8 cellular contexts compared by ENCODE assay signal in genomic region chr17:7573324-7574080, GRCh38. TPM values are rescaled to one million over a fixed set of nuclear protein-coding genes. Genes with fewer than 3 reads are reported as not detected.
DNase-seq lines count a peak whose midpoint lies in the region; ATAC-seq and TF ChIP-seq lines count a peak whose summit lies in the region.

No MANE protein-coding gene starts in this region.

- H3K27me3 ChIP-seq in dorsolateral prefrontal cortex = no peaks in the 10 kb centered on the region

- POLR2A ChIA-PET in HEK293T (lab: Yijun Ruan, JAX) = interaction anchor here (0.6 to 6.3 kb wide), 10 partner anchors 11 to 133 kb away, joined by 3 to 40 read pairs (median 4); partner anchors contain the start of genes MPDU1, SAT2, SENP3 and TNFSF12

- no peak for TF ChIP-seq POLR2A in lower leg skin (IDR thresholded peaks at IDR 0.05)

- no peak for ATAC-seq in GM18520 (IDR thresholded peaks at IDR 0.05; ENCODE audit: unreplicated experiment)

- CTCF ChIA-PET in HEK293T (lab: Yijun Ruan, JAX) = no interaction called here

- intact Hi-C loops in dorsolateral prefrontal cortex (cut with DNase I) (loop anchor here (1.0 to 10.0 kb wide), 4 partner anchors 10 to 329 kb away; partner anchors contain the start of genes MPDU1 (in 2 of the 2), GABARAP (in 1 of the 2) and TP53 (in 1 of the 2)), lower leg skin (cut with DNase I; ENCODE audit: low total_unique reads) (loop anchor here (5.0 kb wide), 1 partner anchor 541 kb away; no protein-coding TSS in a partner anchor)

- 0 to 2% methylated on average over 51 of the region's 71 CpGs for WGBS in lower leg skin, 2 donors

- DNase-seq in COLO829 (ENCODE audit: low spot score) = peak; percentile 88
- DNase-seq in HEK293T (ENCODE audit: extremely low spot score) = peak; percentile 72
- peak; percentile 86 for DNase-seq in NCI-H748 treated with DMSO at 0.1 percent for 48 hours (lab: John Stamatoyannopoulos, UW)
- DNase-seq in activated CD4-positive, alpha-beta T cell treated with anti-CD3 and anti-CD28 coated beads, Interleukin-2, amount 50 U/mL, for 48 hours = peak; percentile 89
- peak; percentile 74 to 92 (median 87) for DNase-seq in dorsolateral prefrontal cortex
- DNase-seq in lower leg skin (ENCODE audit: low spot score in 2 of 2) = peak; percentile 85 to 98
- peak; percentile 91 for DNase-seq in stimulated activated CD4-positive, alpha-beta T cell treated with anti-CD3 and anti-CD28 coated beads, Interleukin-4, amount 100 ng/mL, for 1 hour

- peak overlapping the region; percentile 64 to 100 (median 99) for H3K4me3 ChIP-seq in dorsolateral prefrontal cortex
- H3K4me3 ChIP-seq in lower leg skin (ENCODE audit: low read depth, poor library complexity, severe bottlenecking) = peak overlapping the region; percentile 100

- peak overlapping the region; percentile 86 to 100 (median 98) for H3K27ac ChIP-seq in dorsolateral prefrontal cortex

- peak in 15 of 56 donors; percentile 6 to 35 (median 17) for TF ChIP-seq CTCF in dorsolateral prefrontal cortex (IDR thresholded peaks at IDR 0.05 in 54 of 56, conservative IDR thresholded peaks at IDR 0.05 in 2 of 56; ENCODE audit: low read depth in 1 of 56, partially characterized antibody in 56 of 56)
- TF ChIP-seq CTCF in lower leg skin (IDR thresholded peaks at IDR 0.05) = no peak

TF ChIP-seq in HEK293T, 16 proteins besides CTCF, POLR2A, EP300 and RAD21:
- TF ChIP-seq FOXK2 (IDR thresholded peaks at IDR 0.05) (no peak), FOXM1 (IDR thresholded peaks at IDR 0.05; ENCODE audit: borderline replicate concordance) (peak; percentile 15; the same call in 1 of the 2 replicates), ELF4 (IDR thresholded peaks at IDR 0.05) (0 out of 2 replicates have a peak, but pooled peaks have one; percentile 14), L3MBTL2 (conservative IDR thresholded peaks at IDR 0.05) (peak; percentile 33)

RNA-seq across cellular contexts. Expression of gene CD68, which starts 5.9 kb away (rescaled TPM):
- total RNA-seq in dorsolateral prefrontal cortex (10 to 100 TPM in 94 of 120 experiments, 1 to 10 TPM in 26; 2.6 to 53.1 (median 15.0) TPM), lower leg skin (10 to 100 TPM; 14.2 to 26.9 (median 16.2) TPM)

RNA-seq across cellular contexts. Expression of gene MPDU1, which starts 10.2 kb away (rescaled TPM):
- 10 to 100 TPM; 25.1 to 53.7 (median 34.4) TPM for total RNA-seq in dorsolateral prefrontal cortex
- total RNA-seq in lower leg skin = 10 to 100 TPM; 30.4 to 97.7 (median 74.4) TPM

RNA-seq across cellular contexts. Expression of gene SENP3, which starts 11.8 kb away (rescaled TPM):
- 10 to 100 TPM; 41.4 to 93.2 (median 61.6) TPM for total RNA-seq in dorsolateral prefrontal cortex
- 10 to 100 TPM; 39.5 to 53.0 (median 48.7) TPM for total RNA-seq in lower leg skin

RNA-seq across cellular contexts. Expression of gene TNFSF13, which starts 15.0 kb away (rescaled TPM):
- 10 to 100 TPM in 119 of 120 experiments, 1 to 10 TPM in 1; 9.4 to 59.7 (median 21.7) TPM for total RNA-seq in dorsolateral prefrontal cortex
- total RNA-seq in lower leg skin = 10 to 100 TPM in 3 of 4 donors, 1 to 10 TPM in 1; 7.6 to 30.6 (median 17.6) TPM

RNA-seq across cellular contexts. Expression of gene SOX15, which starts 16.4 kb away (rescaled TPM):
- total RNA-seq in dorsolateral prefrontal cortex (10 to 100 TPM in 27 of 120 experiments, 1 to 10 TPM in 93; 3.6 to 16.6 (median 8.0) TPM), lower leg skin (100 to 1,000 TPM in 1 of 4 donors, 10 to 100 TPM in 3; 61.9 to 106 (median 77.8) TPM)
